In the genomic region with DNA sequence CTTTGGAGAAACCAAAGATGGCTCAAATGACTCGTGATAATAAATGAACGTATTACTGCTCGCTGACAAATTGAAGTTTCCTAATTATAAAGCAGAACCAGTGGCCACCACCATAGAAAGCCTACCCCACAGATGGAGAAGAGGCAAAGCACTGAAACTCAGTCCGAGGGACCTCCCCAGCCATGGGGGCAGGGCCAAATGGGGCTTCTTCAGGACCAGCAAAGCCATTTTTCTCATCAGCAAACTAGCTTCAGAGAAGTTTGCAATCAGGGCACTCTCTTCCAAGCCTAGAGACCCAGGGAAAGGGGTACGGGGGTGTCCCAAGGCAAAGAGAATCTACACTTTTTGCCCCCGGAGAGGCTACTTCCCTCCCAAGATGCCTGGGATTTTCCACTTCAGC, we compare ENCODE assay signal across 21 cellular contexts. TPM values are rescaled to one million over a fixed set of nuclear protein-coding genes. Genes with fewer than 3 reads are reported as not detected.
DNase-seq lines count a peak whose midpoint lies in the region; ATAC-seq and TF ChIP-seq lines count a peak whose summit lies in the region.
"Had no signal": no experiment of that assay in that cellular context is flagged by ENCODE, and none has a peak within 500 bp of the region (broad histone marks: within the 10 kb centered on the region; RNA-seq: fewer than 3 reads in every experiment).

No MANE protein-coding gene starts in this region.

- H3K36me3 ChIP-seq in right atrium auricular region (no peaks in the 10 kb centered on the region), muscle layer of duodenum (ENCODE audit: control insufficient read depth in 1 of 2, insufficient read depth in 2 of 2, low read length in 2 of 2) (no peaks in the 10 kb centered on the region), upper lobe of left lung (no peaks in the 10 kb centered on the region)
- H3K36me3 ChIP-seq in effector memory CD4-positive, alpha-beta T cell (ENCODE audit: control insufficient read depth, insufficient read depth, low read length), result no peaks in the 10 kb centered on the region
- H3K36me3 ChIP-seq: HAP-1 had no signal

- H3K4me3 ChIP-seq in right atrium auricular region, result no peak overlapping the region
- H3K4me3 ChIP-seq in muscle layer of duodenum (ENCODE audit: low read depth in 1 of 2, low read length in 2 of 2), result no peak overlapping the region
- H3K4me3 ChIP-seq in upper lobe of left lung, result no peak overlapping the region
- no peak overlapping the region for H3K4me3 ChIP-seq in effector memory CD4-positive, alpha-beta T cell (ENCODE audit: insufficient read depth, low read depth, low read length, poor library complexity, severe bottlenecking)
- H3K4me3 ChIP-seq: HAP-1 had no signal

- intact Hi-C loops in Right ventricle myocardium inferior (cut with DNase I), result loop anchor here (10.0 kb wide), 1 partner anchor 132 kb away; no protein-coding TSS in a partner anchor

- H3K27me3 Mint-ChIP-seq in WTC11 (ENCODE audit: low read depth) (peaks cover 4% of the 10 kb centered on the region), T-cell (peaks cover 6 to 10% of the 10 kb centered on the region in 2 donors)

- no peak for TF ChIP-seq CTCF in right atrium auricular region (IDR thresholded peaks at IDR 0.05)
- no peak for TF ChIP-seq CTCF in upper lobe of left lung (IDR thresholded peaks at IDR 0.05)
- no peak for TF ChIP-seq CTCF in WTC11 (IDR thresholded peaks at IDR 0.05)

- no peaks in the 10 kb centered on the region for H3K9me3 ChIP-seq in right atrium auricular region
- H3K9me3 ChIP-seq in muscle layer of duodenum (ENCODE audit: control insufficient read depth in 1 of 2, low read length in 2 of 2), result no peaks in the 10 kb centered on the region
- no peaks in the 10 kb centered on the region for H3K9me3 ChIP-seq in upper lobe of left lung
- no peaks in the 10 kb centered on the region for H3K9me3 ChIP-seq in effector memory CD4-positive, alpha-beta T cell (ENCODE audit: control insufficient read depth, low read length)
- H3K9me3 ChIP-seq: HAP-1 had no signal

- H3K27ac Mint-ChIP-seq in WTC11 (no peak overlapping the region), T-cell (no peak overlapping the region)
- H3K27ac Mint-ChIP-seq: activated naive CD8-positive, alpha-beta T cell treated with anti-CD3 and anti-CD28 coated beads for 36 hours; stimulated activated effector memory CD8-positive, alpha-beta T cell treated with anti-CD3 and anti-CD28 coated beads, Interleukin-12 subunit alpha, Interleukin-12 subunit beta, amount 100 ng/mL, for 72 hours had no signal

- H3K9me3 Mint-ChIP-seq in WTC11, result no peaks in the 10 kb centered on the region
- H3K9me3 Mint-ChIP-seq in T-cell, result no peaks in the 10 kb centered on the region
- H3K9me3 Mint-ChIP-seq: activated naive CD8-positive, alpha-beta T cell treated with anti-CD3 and anti-CD28 coated beads for 36 hours; stimulated activated effector memory CD8-positive, alpha-beta T cell treated with anti-CD3 and anti-CD28 coated beads, Interleukin-12 subunit alpha, Interleukin-12 subunit beta, amount 100 ng/mL, for 72 hours had no signal

- no peak for TF ChIP-seq EP300 in upper lobe of left lung (IDR thresholded peaks at IDR 0.05)

- WGBS in upper lobe of left lung, 2 donors, result 73 to 77% methylated on average over 6 of the region's 6 CpGs

- peaks cover 0 to 61% of the 10 kb centered on the region in 2 donors for H3K4me1 ChIP-seq in right atrium auricular region
- H3K4me1 ChIP-seq in muscle layer of duodenum (ENCODE audit: control insufficient read depth in 1 of 2, insufficient read depth in 2 of 2, low read length in 2 of 2), result peaks cover 7 to 23% of the 10 kb centered on the region in 2 donors
- peaks cover 35 to 53% (median 41%) of the 10 kb centered on the region in 4 donors for H3K4me1 ChIP-seq in upper lobe of left lung
- H3K4me1 ChIP-seq in effector memory CD4-positive, alpha-beta T cell (ENCODE audit: control insufficient read depth, insufficient read depth, low read length, poor library complexity, severe bottlenecking), result peaks cover 4% of the 10 kb centered on the region
- H3K4me1 ChIP-seq: parathyroid adenoma had no signal

- peak overlapping the region; percentile 59 to 61 for H3K27ac ChIP-seq in right atrium auricular region
- H3K27ac ChIP-seq in cingulate gyrus (ENCODE audit: low read depth, low read length), result peak overlapping the region; percentile 49
- H3K27ac ChIP-seq in muscle layer of duodenum (ENCODE audit: low read length), result peak overlapping the region; percentile 64
- H3K27ac ChIP-seq in upper lobe of left lung, result peak overlapping the region; percentile 69 to 75 (median 70)
- H3K27ac ChIP-seq in effector memory CD4-positive, alpha-beta T cell (ENCODE audit: insufficient read depth, low read length, poor library complexity, severe bottlenecking), result no peak overlapping the region
- H3K27ac ChIP-seq: VCaP had no signal

- DNase-seq in right atrium auricular region (ENCODE audit: low spot score) (no peak), Right ventricle myocardium inferior (ENCODE audit: missing footprints) (no peak), upper lobe of left lung (no peak), WTC11 (ENCODE audit: low spot score) (no peak), T-cell (no peak)
- DNase-seq in effector memory CD4-positive, alpha-beta T cell, result no peak
- DNase-seq: activated CD8-positive, alpha-beta T cell treated with anti-CD3 and anti-CD28 coated beads, Interleukin-2, amount 10 ng/mL, durations not matched to agents 7 days and 5 days; activated naive CD8-positive, alpha-beta T cell treated with anti-CD3 and anti-CD28 coated beads for 36 hours; activated T-cell treated with anti-CD3 and anti-CD28 coated beads, Interleukin-2, amount 50 U/mL, for 48 hours; central memory CD4-positive, alpha-beta T cell; DND-41; NCI-H1436 treated with DMSO at 0.1 percent for 48 hours; stimulated activated CD4-positive, alpha-beta T cell treated with anti-CD3 and anti-CD28 coated beads, Interleukin-12 subunit alpha, Interleukin-12 subunit beta, amount 100 ng/mL, for 4 hours; T-helper 1 cell had no signal

- H3K4me1 Mint-ChIP-seq in WTC11 (peaks cover 55% of the 10 kb centered on the region), T-cell (peaks cover 15 to 25% (median 20%) of the 10 kb centered on the region in 3 donors)

- H3K27me3 ChIP-seq in right atrium auricular region (no peaks in the 10 kb centered on the region), muscle layer of duodenum (ENCODE audit: low read depth, low read length) (no peaks in the 10 kb centered on the region), upper lobe of left lung (no peaks in the 10 kb centered on the region)
- peaks cover 4% of the 10 kb centered on the region for H3K27me3 ChIP-seq in effector memory CD4-positive, alpha-beta T cell (replicated peaks; ENCODE audit: control insufficient read depth, insufficient read depth, low read length, poor library complexity, severe bottlenecking)

- CTCF ChIA-PET in WTC11 (lab: Charles Lee) (interaction anchor here (1.1 to 6.7 kb wide), 3 partner anchors 54 to 161 kb away, joined by 3 to 197 read pairs (median 16); no protein-coding TSS in a partner anchor), T-cell (lab: Charles Lee) (no interaction called here)

- H3K36me3 Mint-ChIP-seq in WTC11 (no peaks in the 10 kb centered on the region), T-cell (no peaks in the 10 kb centered on the region)
- H3K36me3 Mint-ChIP-seq: activated naive CD8-positive, alpha-beta T cell treated with anti-CD3 and anti-CD28 coated beads for 36 hours; stimulated activated effector memory CD8-positive, alpha-beta T cell treated with anti-CD3 and anti-CD28 coated beads, Interleukin-12 subunit alpha, Interleukin-12 subunit beta, amount 100 ng/mL, for 72 hours had no signal

- TF ChIP-seq POLR2A in upper lobe of left lung (IDR thresholded peaks at IDR 0.05), result no peak

- ATAC-seq in Right ventricle myocardium inferior (no peak), upper lobe of left lung (ENCODE audit: low FRiP score in 2 of 2) (no peak), WTC11 (no peak), T-cell (replicated peaks in 1 of 4) (no peak)
- ATAC-seq: activated CD8-positive, alpha-beta T cell treated with anti-CD3 and anti-CD28 coated beads, Interleukin-2, amount 10 ng/mL, durations not matched to agents 7 days and 5 days; stimulated activated effector memory CD8-positive, alpha-beta T cell treated with anti-CD3 and anti-CD28 coated beads, Interleukin-12 subunit alpha, Interleukin-12 subunit beta, amount 100 ng/mL, for 72 hours had no signal

- H3K4me3 Mint-ChIP-seq in WTC11 (no peak overlapping the region), T-cell (no peak overlapping the region)
- H3K4me3 Mint-ChIP-seq: activated CD8-positive, alpha-beta T cell treated with anti-CD3 and anti-CD28 coated beads, Interleukin-2, amount 10 ng/mL, durations not matched to agents 7 days and 5 days; activated naive CD8-positive, alpha-beta T cell treated with anti-CD3 and anti-CD28 coated beads for 36 hours; stimulated activated effector memory CD8-positive, alpha-beta T cell treated with anti-CD3 and anti-CD28 coated beads, Interleukin-12 subunit alpha, Interleukin-12 subunit beta, amount 100 ng/mL, for 72 hours had no signal

- POLR2A ChIA-PET in WTC11 (lab: Charles Lee) (no interaction called here), T-cell (lab: Charles Lee) (no interaction called here)

TF ChIP-seq in WTC11, 78 proteins besides CTCF, POLR2A, EP300 and RAD21 (continues in another document):
- TF ChIP-seq FOXJ3 (CRISPR knock-in tag; IDR thresholded peaks at IDR 0.05; ENCODE audit: borderline replicate concordance) (no peak), NR2C2 (CRISPR knock-in tag; IDR thresholded peaks at IDR 0.05) (no peak), ZNF423 (CRISPR knock-in tag; IDR thresholded peaks at IDR 0.05) (no peak), ESRRA (CRISPR knock-in tag; IDR thresholded peaks at IDR 0.05; ENCODE audit: borderline replicate concordance) (no peak)
- TF ChIP-seq, protein P1, sequence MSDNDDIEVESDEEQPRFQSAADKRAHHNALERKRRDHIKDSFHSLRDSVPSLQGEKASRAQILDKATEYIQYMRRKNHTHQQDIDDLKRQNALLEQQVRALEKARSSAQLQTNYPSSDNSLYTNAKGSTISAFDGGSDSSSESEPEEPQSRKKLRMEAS (CRISPR knock-in tag; IDR thresholded peaks at IDR 0.05), result no peak
- TF ChIP-seq, protein P2, sequence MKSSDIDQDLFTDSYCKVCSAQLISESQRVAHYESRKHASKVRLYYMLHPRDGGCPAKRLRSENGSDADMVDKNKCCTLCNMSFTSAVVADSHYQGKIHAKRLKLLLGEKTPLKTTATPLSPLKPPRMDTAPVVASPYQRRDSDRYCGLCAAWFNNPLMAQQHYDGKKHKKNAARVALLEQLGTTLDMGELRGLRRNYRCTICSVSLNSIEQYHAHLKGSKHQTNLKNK (CRISPR knock-in tag; IDR thresholded peaks at IDR 0.05), result no peak

RNA-seq across cellular contexts. Expression of a gene that starts 4.4 kb away (rescaled TPM):
- total RNA-seq in right atrium auricular region (10 to 100 TPM in 1 of 2 donors, 1 to 10 TPM in 1; 3.6 to 19.8 TPM), Right ventricle myocardium inferior (0.60 TPM), upper lobe of left lung (10 to 100 TPM in 2 of 6 donors, 1 to 10 TPM in 4; 1.6 to 16.6 (median 6.8) TPM), WTC11 (2021) (0.27 to 0.71 TPM (median 0.52 TPM) in 3 replicates), T-cell (1 to 10 TPM in 1 of 5 donors, under 1 TPM in 1, not detected in 3; 0.68 to 1.2 TPM)
- total RNA-seq: A673 had no signal
